ENCODE assay signal across 22 cellular contexts in the genomic region with DNA sequence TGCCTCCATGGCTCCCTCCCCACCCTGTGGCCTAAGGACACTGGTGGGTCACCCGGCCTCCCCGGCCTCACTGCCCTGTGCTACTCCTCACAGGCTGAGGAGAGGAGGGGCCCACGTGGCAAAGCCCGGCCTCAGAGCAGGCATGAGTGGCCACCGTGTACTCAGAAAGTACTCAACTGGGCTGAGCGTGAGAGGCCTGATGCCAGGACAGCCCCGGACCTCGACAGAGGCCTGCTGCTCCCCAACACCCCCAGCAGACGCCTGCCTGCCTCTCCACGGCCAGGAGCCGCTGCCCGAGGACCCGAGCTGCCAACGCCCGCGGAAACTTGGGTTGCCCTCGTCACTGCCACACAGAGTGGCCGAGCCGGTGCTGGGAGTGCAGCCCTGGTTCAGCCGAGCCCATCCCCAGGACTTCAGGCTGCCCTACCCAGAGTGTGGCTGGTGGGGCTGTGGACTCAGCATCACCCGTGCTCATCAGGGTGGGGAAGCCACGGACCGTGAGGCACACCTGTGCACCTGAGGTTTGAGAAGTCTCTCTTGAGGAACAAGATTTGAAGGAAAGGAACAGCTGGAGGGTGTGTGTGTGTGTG. TPM values are rescaled to one million over a fixed set of nuclear protein-coding genes. Genes with fewer than 3 reads are reported as not detected.
DNase-seq lines count a peak whose midpoint lies in the region; ATAC-seq, FAIRE-seq and TF ChIP-seq lines count a peak whose summit lies in the region.
"Had no signal": no experiment of that assay in that cellular context is flagged by ENCODE, and none has a peak within 500 bp of the region (broad histone marks: within the 10 kb centered on the region; RNA-seq: fewer than 3 reads in every experiment).

No MANE protein-coding gene starts in this region.

- CTCF ChIA-PET in K562 (lab: Yijun Ruan, JAX; ENCODE audit: low intra/inter-chr PET ratio) = no interaction called here
- CTCF ChIA-PET in activated CD4-positive, alpha-beta T cell treated with anti-CD3 and anti-CD28 coated beads for 36 hours (lab: Charles Lee) = no interaction called here

- no peak for TF ChIP-seq POLR2A in K562 (conservative IDR thresholded peaks at IDR 0.05)

- H2BK15ac ChIP-seq in H9 (ENCODE audit: low read depth, low read length) (no peak overlapping the region), mesenchymal stem cell (ENCODE audit: low read depth, poor library complexity, severe bottlenecking) (no peak overlapping the region)

- H2BK20ac ChIP-seq in H9 (ENCODE audit: low read depth, low read length, poor library complexity, severe bottlenecking) = no peak overlapping the region

- no peak overlapping the region for H4K5ac ChIP-seq in H9 (ENCODE audit: insufficient read length, low read depth, low read length)

- H3K9me3 ChIP-seq in H9 (ENCODE audit: control insufficient read depth, low read depth, low read length) (peaks cover 8% of the 10 kb centered on the region), K562 (replicated peaks; ENCODE audit: control insufficient read depth, insufficient read depth, low read depth, low read length) (no peaks in the 10 kb centered on the region), mesenchymal stem cell (ENCODE audit: control insufficient read depth, low read length) (no peaks in the 10 kb centered on the region)

- in situ Hi-C loops in K562 (cut with MboI) = no loop called here

- H3K56ac ChIP-seq in H9 (ENCODE audit: insufficient read length, low read depth, low read length) = no peak overlapping the region

- no peak overlapping the region for H3K27ac Mint-ChIP-seq in H9
- H3K27ac Mint-ChIP-seq in stimulated activated naive B cell treated with anti-CD40 and anti-IgM and Interleukin-4, amounts not matched to agents 10 μg/mL and 1 μg/mL and 100 μg/mL, for 72 hours = peak overlapping the region; percentile 59
- H3K27ac Mint-ChIP-seq in stimulated activated memory B cell treated with anti-CD40 and anti-IgM and Interleukin-4, amounts not matched to agents 10 μg/mL and 1 μg/mL and 100 μg/mL, for 72 hours = no peak overlapping the region
- H3K27ac Mint-ChIP-seq in activated CD4-positive, alpha-beta T cell treated with anti-CD3 and anti-CD28 coated beads for 36 hours = no peak overlapping the region
- H3K27ac Mint-ChIP-seq: B cell; CD4-positive, alpha-beta T cell; HFFc6 had no signal

- H3K4ac ChIP-seq in H9 (ENCODE audit: low read depth, low read length) = no peak overlapping the region
- peak overlapping the region; percentile 37 to 44 for H3K4ac ChIP-seq in mesenchymal stem cell (ENCODE audit: low read depth in 1 of 2, low read length in 2 of 2)

- H3K36me3 ChIP-seq in K562 (ENCODE audit: control insufficient read depth, insufficient read depth, low read length) = peaks cover 18% of the 10 kb centered on the region; the same call in 2 of the 3 replicates
- H3K36me3 ChIP-seq in mesenchymal stem cell (ENCODE audit: control insufficient read depth in 1 of 2, insufficient read depth in 2 of 2, low read depth in 1 of 2, low read length in 2 of 2) = peaks cover 0 to 8% of the 10 kb centered on the region in 2 experiments

- no TSS peak for BruUV-seq in K562 (replicated peaks; lab: Mats Ljungman, UMichigan)

- H3K27me3 Mint-ChIP-seq in H9 (ENCODE audit: low read depth) = no peaks in the 10 kb centered on the region
- H3K27me3 Mint-ChIP-seq in stimulated activated naive B cell treated with anti-CD40 and anti-IgM and Interleukin-4, amounts not matched to agents 10 μg/mL and 1 μg/mL and 100 μg/mL, for 72 hours = no peaks in the 10 kb centered on the region
- no peaks in the 10 kb centered on the region for H3K27me3 Mint-ChIP-seq in stimulated activated memory B cell treated with anti-CD40 and anti-IgM and Interleukin-4, amounts not matched to agents 10 μg/mL and 1 μg/mL and 100 μg/mL, for 72 hours
- H3K27me3 Mint-ChIP-seq in activated CD4-positive, alpha-beta T cell treated with anti-CD3 and anti-CD28 coated beads for 36 hours = no peaks in the 10 kb centered on the region
- H3K27me3 Mint-ChIP-seq: B cell; CD4-positive, alpha-beta T cell had no signal

- H3K79me1 ChIP-seq in H9 (ENCODE audit: insufficient read depth, low read depth, low read length, poor library complexity, severe bottlenecking) (no peaks in the 10 kb centered on the region), mesenchymal stem cell (replicated peaks; ENCODE audit: low read length, poor library complexity, severe bottlenecking) (peaks cover 9% of the 10 kb centered on the region)

- H3K4me1 Mint-ChIP-seq in H9 = no peaks in the 10 kb centered on the region
- H3K4me1 Mint-ChIP-seq in stimulated activated naive B cell treated with anti-CD40 and anti-IgM and Interleukin-4, amounts not matched to agents 10 μg/mL and 1 μg/mL and 100 μg/mL, for 72 hours = peaks cover 4 to 7% of the 10 kb centered on the region in 2 donors
- H3K4me1 Mint-ChIP-seq in stimulated activated memory B cell treated with anti-CD40 and anti-IgM and Interleukin-4, amounts not matched to agents 10 μg/mL and 1 μg/mL and 100 μg/mL, for 72 hours = peaks cover under 1% of the 10 kb centered on the region
- H3K4me1 Mint-ChIP-seq in activated CD4-positive, alpha-beta T cell treated with anti-CD3 and anti-CD28 coated beads for 36 hours = no peaks in the 10 kb centered on the region
- H3K4me1 Mint-ChIP-seq: B cell had no signal

- peaks cover 10 to 14% of the 10 kb centered on the region in 2 experiments for H3K9me3 Mint-ChIP-seq in H9
- H3K9me3 Mint-ChIP-seq in stimulated activated naive B cell treated with anti-CD40 and anti-IgM and Interleukin-4, amounts not matched to agents 10 μg/mL and 1 μg/mL and 100 μg/mL, for 72 hours = peaks cover 3 to 8% of the 10 kb centered on the region in 2 donors
- H3K9me3 Mint-ChIP-seq in stimulated activated memory B cell treated with anti-CD40 and anti-IgM and Interleukin-4, amounts not matched to agents 10 μg/mL and 1 μg/mL and 100 μg/mL, for 72 hours = peaks cover 8% of the 10 kb centered on the region
- no peaks in the 10 kb centered on the region for H3K9me3 Mint-ChIP-seq in activated CD4-positive, alpha-beta T cell treated with anti-CD3 and anti-CD28 coated beads for 36 hours (ENCODE audit: low read depth)
- H3K9me3 Mint-ChIP-seq: CD4-positive, alpha-beta T cell; HFFc6 had no signal

- H2BK12ac ChIP-seq in H9 (ENCODE audit: insufficient read length, low read depth, low read length) = no peak overlapping the region
- H2BK12ac ChIP-seq in mesenchymal stem cell (ENCODE audit: low read length in 2 of 2) = no peak overlapping the region

- H3K4me2 ChIP-seq in H9 (ENCODE audit: insufficient read depth, insufficient read length, low read length) (no peak overlapping the region), K562 (ENCODE audit: insufficient read depth, low read length) (no peak overlapping the region), mesenchymal stem cell (ENCODE audit: low read length, poor library complexity, severe bottlenecking) (no peak overlapping the region)

- no peaks in the 10 kb centered on the region for H3K9me1 ChIP-seq in K562 (ENCODE audit: control insufficient read depth, insufficient read depth, low read length)

- H3K23me2 ChIP-seq in H9 (ENCODE audit: insufficient read length, low read depth, low read length, poor library complexity, severe bottlenecking) = no peaks in the 10 kb centered on the region

- TF ChIP-seq EP300 in K562 (IDR thresholded peaks at IDR 0.05; ENCODE audit: low read length) = no peak

- H4K20me1 ChIP-seq in H9 (ENCODE audit: control insufficient read depth, insufficient read depth, insufficient read length) (no peaks in the 10 kb centered on the region), K562 (replicated peaks; ENCODE audit: control insufficient read depth, insufficient read depth, low read length) (no peaks in the 10 kb centered on the region; the same call in 1 of the 2 replicates)

- H3K27ac ChIP-seq in H9 (ENCODE audit: insufficient read length, low read depth, low read length) (no peak overlapping the region), K562 (ENCODE audit: extremely low read depth, low read depth, low read length) (no peak overlapping the region), mesenchymal stem cell (ENCODE audit: low read length, poor library complexity, severe bottlenecking) (no peak overlapping the region)
- H3K27ac ChIP-seq: HL-60 had no signal

- H2AK5ac ChIP-seq in H9 (ENCODE audit: insufficient read length, low read length) = no peak overlapping the region
- H2AK5ac ChIP-seq in mesenchymal stem cell (ENCODE audit: low read length, severe bottlenecking) = no peak overlapping the region

- no peak for FAIRE-seq in K562 (lab: Jason Lieb, UNC)
- FAIRE-seq: A204.1, G401.6, GM12891 had no signal

- H2BK5ac ChIP-seq in H9 (ENCODE audit: insufficient read length, low read length) (no peak overlapping the region), mesenchymal stem cell (ENCODE audit: low read depth, low read length, poor library complexity, severe bottlenecking) (no peak overlapping the region)

- H3K9ac ChIP-seq in H9 (ENCODE audit: extremely low read depth, insufficient read length, low read length) = no peak overlapping the region
- H3K9ac ChIP-seq in K562 (ENCODE audit: insufficient read depth in 1 of 2, low read depth in 2 of 2, low read length in 2 of 2) = no peak overlapping the region; a peak in 1 of 4 replicates
- no peak overlapping the region for H3K9ac ChIP-seq in mesenchymal stem cell (ENCODE audit: low read length)

- H3T11ph ChIP-seq in H9 (ENCODE audit: low read length) = no peak overlapping the region

- H3K27me3 ChIP-seq in H9 (ENCODE audit: insufficient read depth, low read length) (no peaks in the 10 kb centered on the region), K562 (ENCODE audit: control insufficient read depth in 2 of 2, insufficient read depth in 2 of 2, low read length in 2 of 2) (no peaks in the 10 kb centered on the region), mesenchymal stem cell (ENCODE audit: control insufficient read depth in 1 of 2, insufficient read depth in 1 of 2, low read length in 2 of 2) (no peaks in the 10 kb centered on the region)

- H3K4me3 Mint-ChIP-seq in H9 = no peak overlapping the region
- no peak overlapping the region for H3K4me3 Mint-ChIP-seq in stimulated activated naive B cell treated with anti-CD40 and anti-IgM and Interleukin-4, amounts not matched to agents 10 μg/mL and 1 μg/mL and 100 μg/mL, for 72 hours
- H3K4me3 Mint-ChIP-seq in stimulated activated memory B cell treated with anti-CD40 and anti-IgM and Interleukin-4, amounts not matched to agents 10 μg/mL and 1 μg/mL and 100 μg/mL, for 72 hours = no peak overlapping the region
- no peak overlapping the region for H3K4me3 Mint-ChIP-seq in activated CD4-positive, alpha-beta T cell treated with anti-CD3 and anti-CD28 coated beads for 36 hours
- H3K4me3 Mint-ChIP-seq: B cell; CD4-positive, alpha-beta T cell; HFFc6 had no signal

- H3K14ac ChIP-seq in H9 (ENCODE audit: insufficient read depth, low read length) (peak overlapping the region; percentile 21; the same call in 1 of the 2 replicates), mesenchymal stem cell (ENCODE audit: low read length in 2 of 2) (peak overlapping the region in 1 of 2 experiments; percentile 76)

- H3K18ac ChIP-seq in H9 (ENCODE audit: insufficient read length, low read depth, low read length) = no peak overlapping the region
- peak overlapping the region; percentile 24 to 55 for H3K18ac ChIP-seq in mesenchymal stem cell (ENCODE audit: low read depth in 1 of 2, low read length in 2 of 2)

- H2AFZ ChIP-seq in H9 (ENCODE audit: low read length) (no peak overlapping the region), K562 (ENCODE audit: low read depth, low read length) (no peak overlapping the region), mesenchymal stem cell (ENCODE audit: low read depth, low read length) (no peak overlapping the region)

- H2BK120ac ChIP-seq in H9 (ENCODE audit: low read depth, low read length, poor library complexity, severe bottlenecking) (no peak overlapping the region), mesenchymal stem cell (ENCODE audit: low read depth, low read length) (no peak overlapping the region)

- no CpG with 5 or more reads among the region's 23 CpGs for WGBS in H9 (ENCODE audit: extremely low coverage, insufficient read length, low lambda C conversion rate)
- 97% methylated on average over 17 of the region's 23 CpGs for WGBS in K562 (ENCODE audit: insufficient coverage, low coverage, missing lambda C conversion rate)
- 96% methylated on average over 23 of the region's 23 CpGs for WGBS in mesenchymal stem cell

- peaks cover 11 to 19% (median 11%) of the 10 kb centered on the region in 3 experiments; a peak in 6 of 7 replicates for H3K36me3 Mint-ChIP-seq in H9 (ENCODE audit: insufficient read depth in 1 of 3, low read depth in 3 of 3)
- peaks cover 68 to 83% of the 10 kb centered on the region in 2 donors for H3K36me3 Mint-ChIP-seq in stimulated activated naive B cell treated with anti-CD40 and anti-IgM and Interleukin-4, amounts not matched to agents 10 μg/mL and 1 μg/mL and 100 μg/mL, for 72 hours
- H3K36me3 Mint-ChIP-seq in stimulated activated memory B cell treated with anti-CD40 and anti-IgM and Interleukin-4, amounts not matched to agents 10 μg/mL and 1 μg/mL and 100 μg/mL, for 72 hours = peaks cover 70% of the 10 kb centered on the region
- H3K36me3 Mint-ChIP-seq in activated CD4-positive, alpha-beta T cell treated with anti-CD3 and anti-CD28 coated beads for 36 hours (ENCODE audit: low read depth) = peaks cover 18% of the 10 kb centered on the region

- H3K79me2 ChIP-seq in H9 (ENCODE audit: insufficient read depth, low read length) = no peaks in the 10 kb centered on the region
- H3K79me2 ChIP-seq in K562 (ENCODE audit: control insufficient read depth, insufficient read depth, low read length) = no peaks in the 10 kb centered on the region

- TF ChIP-seq CTCF in H9 (conservative IDR thresholded peaks at IDR 0.05) (no peak), K562 (IDR thresholded peaks at IDR 0.05 in 2 of 3, conservative IDR thresholded peaks at IDR 0.05 in 1 of 3; ENCODE audit: insufficient read depth in 2 of 3, low read depth in 1 of 3, low read length in 3 of 3) (no peak)

- H4K8ac ChIP-seq in H9 (replicated peaks; ENCODE audit: insufficient read length, low read depth, low read length) = no peak overlapping the region
- H4K8ac ChIP-seq in mesenchymal stem cell (ENCODE audit: low read length) = no peak overlapping the region

- POLR2A ChIA-PET in K562 (lab: Yijun Ruan, JAX) = no interaction called here
- POLR2A ChIA-PET in activated CD4-positive, alpha-beta T cell treated with anti-CD3 and anti-CD28 coated beads for 36 hours (lab: Charles Lee) = interaction anchor here (0.6 kb wide), 1 partner anchor 514 kb away, joined by 3 read pairs; no protein-coding TSS in a partner anchor

- H3K23ac ChIP-seq in H9 (ENCODE audit: insufficient read length, low read depth, low read length) (no peak overlapping the region), mesenchymal stem cell (ENCODE audit: low read length in 2 of 2) (no peak overlapping the region)

- H3K4me3 ChIP-seq in K562 = no peak overlapping the region
- H3K4me3 ChIP-seq in mesenchymal stem cell (ENCODE audit: insufficient read depth in 1 of 2, low read depth in 1 of 2, low read length in 2 of 2) = no peak overlapping the region
- H3K4me3 ChIP-seq: HAP-1 had no signal

- intact Hi-C loops in K562 (cut with micrococcal nuclease) = loop anchor here (10.0 kb wide), 1 partner anchor 122 kb away; a partner anchor contains a TSS
- intact Hi-C loops in activated CD4-positive, alpha-beta T cell treated with anti-CD3 and anti-CD28 coated beads for 36 hours (cut with DNase I, micrococcal nuclease) = no loop called here

- no peaks in the 10 kb centered on the region for H3K4me1 ChIP-seq in H9 (ENCODE audit: insufficient read depth, low read length)
- H3K4me1 ChIP-seq in K562 (replicated peaks in 1 of 2; ENCODE audit: control insufficient read depth in 2 of 2, insufficient read depth in 2 of 2, low read length in 2 of 2) = peaks cover 7% of the 10 kb centered on the region in 2 experiments; a peak in 3 of 5 replicates
- peaks cover 8% of the 10 kb centered on the region for H3K4me1 ChIP-seq in mesenchymal stem cell (ENCODE audit: control insufficient read depth, insufficient read depth, low read depth, low read length)
- H3K4me1 ChIP-seq: HAP-1 had no signal

- DNase-seq in H9 = no peak
- no peak for DNase-seq in K562 (ENCODE audit: extremely low read depth in 1 of 4, low spot score in 3 of 4)
- no peak for DNase-seq in mesenchymal stem cell
- no peak for DNase-seq in stimulated activated naive B cell treated with anti-CD40 and anti-IgM and Interleukin-4, amounts not matched to agents 10 μg/mL and 1 μg/mL and 100 μg/mL, for 72 hours
- no peak for DNase-seq in UCSD-AML1 (lab: John Stamatoyannopoulos, UW; ENCODE audit: unreplicated experiment)
- DNase-seq in germinal center (ENCODE audit: low spot score) = no peak
- no peak for DNase-seq in activated CD4-positive, alpha-beta T cell treated with anti-CD3 and anti-CD28 coated beads for 36 hours
- DNase-seq: C1 segment of cervical spinal cord; Calu3; CD4-positive, alpha-beta T cell; DMS 273 treated with DMSO at 0.1 percent for 48 hours; DMS79; EL; GOT3; HFFc6 had no signal

- no peak for ATAC-seq in K562
- ATAC-seq in stimulated activated naive B cell treated with anti-CD40 and anti-IgM and Interleukin-4, amounts not matched to agents 10 μg/mL and 1 μg/mL and 100 μg/mL, for 72 hours (replicated peaks) = no peak
- ATAC-seq in stimulated activated memory B cell treated with anti-CD40 and anti-IgM and Interleukin-4, amounts not matched to agents 10 μg/mL and 1 μg/mL and 100 μg/mL, for 72 hours = no peak
- no peak for ATAC-seq in activated CD4-positive, alpha-beta T cell treated with anti-CD3 and anti-CD28 coated beads for 36 hours

- H4K91ac ChIP-seq in H9 (ENCODE audit: insufficient read length, low read depth, low read length) (no peak overlapping the region), mesenchymal stem cell (ENCODE audit: low read length) (peak overlapping the region; percentile 90)

- no peak for TF ChIP-seq RAD21 in K562 (CRISPR knock-in tag; conservative IDR thresholded peaks at IDR 0.05 in 1 of 2, IDR thresholded peaks at IDR 0.05 in 1 of 2)

RNA-seq across cellular contexts. Expression of a gene that starts 59.3 kb away (rescaled TPM):
- 47.3 and 49.5 TPM in 2 replicates for total RNA-seq in H9 (2021)
- total RNA-seq in K562 (2011; cell fraction: chromatin; rRNA removed; ENCODE audit: low replicate concordance) = 153 and 177 TPM in 2 replicates
- total RNA-seq in K562 (2011; cell fraction: nucleolus; rRNA removed) = 96.4 and 101 TPM in 2 replicates
- 140 and 180 TPM in 2 replicates for total RNA-seq in K562 (2011; cell fraction: nucleoplasm; rRNA removed)
- 35.4 and 36.1 TPM in 2 replicates for total RNA-seq in K562 (2014; rRNA removed)
- 33.6 and 37.3 TPM in 2 replicates for total RNA-seq in K562 (2014; rRNA removed; fragmentation: Illumina TruSeq; extraction: Trizol)
- 38.9 and 41.1 TPM in 2 replicates for total RNA-seq in K562 (2015; rRNA removed; fragmentation: Illumina TruSeq; extraction: Trizol)
- 39.9 and 46.2 TPM in 2 replicates for total RNA-seq in K562 (2021)
- polyA plus RNA-seq in K562 (2011; rRNA removed) = 59.4 and 63.0 TPM in 2 replicates
- 36.2 and 39.3 TPM in 2 replicates for polyA plus RNA-seq in K562 (2011; cell fraction: cytosol; rRNA removed)
- polyA plus RNA-seq in K562 (2011; cell fraction: nucleus; rRNA removed) = 103 and 125 TPM in 2 replicates
- 35.5 and 43.1 TPM in 2 replicates for polyA plus RNA-seq in K562 (2012)
- 44.9 and 49.8 TPM in 2 replicates for polyA plus RNA-seq in K562 (2014; fragmentation: Illumina TruSeq; extraction: Trizol)
- polyA plus RNA-seq in K562 (2014; fragmentation: Nextera tagmentation; extraction: Ambion mirVana) = 10 to 100 TPM; 30.6 to 38.9 TPM
- 35.5 and 49.5 TPM in 2 replicates for polyA plus RNA-seq in K562 (2014; rRNA removed)
- 65.4 and 67.6 TPM in 2 replicates for polyA minus RNA-seq in K562 (2011; rRNA and poly(A)+ RNA removed)
- 22.3 and 36.6 TPM in 2 replicates for polyA minus RNA-seq in K562 (2011; cell fraction: cytosol; rRNA and poly(A)+ RNA removed)
- polyA minus RNA-seq in K562 (2011; cell fraction: nucleus; rRNA and poly(A)+ RNA removed) = 46.7 and 67.0 TPM in 2 replicates
- polyA plus RNA-seq in mesenchymal stem cell (2013, experiment 1 of 2) = 9.8 TPM
- 10.4 TPM for polyA plus RNA-seq in mesenchymal stem cell (2013, experiment 2 of 2)
- total RNA-seq in activated CD4-positive, alpha-beta T cell treated with anti-CD3 and anti-CD28 coated beads for 36 hours = 10 to 100 TPM; 42.4 to 42.7 TPM

RNA-seq across cellular contexts. Expression of a gene that starts 59.3 kb away (rescaled TPM):
- 43.7 and 44.3 TPM in 2 replicates for total RNA-seq in H9 (2021)
- 4.5 and 5.4 TPM in 2 replicates for total RNA-seq in K562 (2011; cell fraction: chromatin; rRNA removed; ENCODE audit: low replicate concordance)
- 10.2 and 10.3 TPM in 2 replicates for total RNA-seq in K562 (2011; cell fraction: nucleolus; rRNA removed)
- 10.8 and 23.1 TPM in 2 replicates for total RNA-seq in K562 (2011; cell fraction: nucleoplasm; rRNA removed)
- 60.9 and 67.5 TPM in 2 replicates for total RNA-seq in K562 (2014; rRNA removed)
- total RNA-seq in K562 (2014; rRNA removed; fragmentation: Illumina TruSeq; extraction: Trizol) = 42.6 and 47.1 TPM in 2 replicates
- total RNA-seq in K562 (2015; rRNA removed; fragmentation: Illumina TruSeq; extraction: Trizol) = 26.7 and 43.8 TPM in 2 replicates
- total RNA-seq in K562 (2021) = 48.9 and 51.4 TPM in 2 replicates
- 82.7 and 83.2 TPM in 2 replicates for polyA plus RNA-seq in K562 (2011; rRNA removed)
- polyA plus RNA-seq in K562 (2011; cell fraction: cytosol; rRNA removed) = 76.4 and 103 TPM in 2 replicates
- 23.4 and 40.4 TPM in 2 replicates for polyA plus RNA-seq in K562 (2011; cell fraction: nucleus; rRNA removed)
- 47.2 and 87.1 TPM in 2 replicates for polyA plus RNA-seq in K562 (2012)
- polyA plus RNA-seq in K562 (2014; fragmentation: Illumina TruSeq; extraction: Trizol) = 15.8 and 31.7 TPM in 2 replicates
- 10 to 100 TPM; 32.9 to 46.6 TPM for polyA plus RNA-seq in K562 (2014; fragmentation: Nextera tagmentation; extraction: Ambion mirVana)
- 61.1 and 71.1 TPM in 2 replicates for polyA plus RNA-seq in K562 (2014; rRNA removed)
- polyA minus RNA-seq in K562 (2011; rRNA and poly(A)+ RNA removed) = 8.6 and 11.1 TPM in 2 replicates
- 7.8 and 12.2 TPM in 2 replicates for polyA minus RNA-seq in K562 (2011; cell fraction: cytosol; rRNA and poly(A)+ RNA removed)
- 4.7 and 7.3 TPM in 2 replicates for polyA minus RNA-seq in K562 (2011; cell fraction: nucleus; rRNA and poly(A)+ RNA removed)
- 66.3 TPM for polyA plus RNA-seq in mesenchymal stem cell (2013, experiment 1 of 2)
- polyA plus RNA-seq in mesenchymal stem cell (2013, experiment 2 of 2) = 75.4 TPM
- 10 to 100 TPM; 22.3 to 26.5 TPM for total RNA-seq in activated CD4-positive, alpha-beta T cell treated with anti-CD3 and anti-CD28 coated beads for 36 hours
